23 cellular contexts compared by ENCODE assay signal in genomic region chr4:7420661-7421040, GRCh38. TPM values are rescaled to one million over a fixed set of nuclear protein-coding genes. Genes with fewer than 3 reads are reported as not detected.
A peak's percentile ranks its signal among the peaks of the same experiment; 100 is the strongest.
DNase-seq lines count a peak whose midpoint lies in the region; TF ChIP-seq lines count a peak whose summit lies in the region.
"Had no signal": no experiment of that assay in that cellular context is flagged by ENCODE, and none has a peak within 500 bp of the region (broad histone marks: within the 10 kb centered on the region; RNA-seq: fewer than 3 reads in every experiment).

No MANE protein-coding gene starts in this region.

- H3K4me1 Mint-ChIP-seq in activated CD4-positive, alpha-beta memory T cell treated with anti-CD3 and anti-CD28 coated beads for 36 hours (ENCODE audit: low read depth): no peaks in the 10 kb centered on the region
- H3K4me1 Mint-ChIP-seq in activated CD4-positive, alpha-beta memory T cell treated with anti-CD3 and anti-CD28 coated beads, Interleukin-2, amount 10 ng/mL, durations not matched to agents 7 days and 5 days: no peaks in the 10 kb centered on the region
- H3K4me1 Mint-ChIP-seq: memory B cell; naive thymus-derived CD4-positive, alpha-beta T cell had no signal

- CTCF ChIA-PET in activated CD4-positive, alpha-beta memory T cell treated with anti-CD3 and anti-CD28 coated beads for 36 hours (lab: Charles Lee): no interaction called here
- CTCF ChIA-PET in activated CD4-positive, alpha-beta memory T cell treated with anti-CD3 and anti-CD28 coated beads, Interleukin-2, amount 10 ng/mL, durations not matched to agents 7 days and 5 days (lab: Charles Lee): no interaction called here

- no peak for TF ChIP-seq CTCF in dorsolateral prefrontal cortex (IDR thresholded peaks at IDR 0.05 in 54 of 56, conservative IDR thresholded peaks at IDR 0.05 in 2 of 56; ENCODE audit: low read depth in 1 of 56, partially characterized antibody in 56 of 56)

- H3K27me3 Mint-ChIP-seq in activated CD4-positive, alpha-beta memory T cell treated with anti-CD3 and anti-CD28 coated beads for 36 hours: peaks cover 10% of the 10 kb centered on the region
- no peaks in the 10 kb centered on the region for H3K27me3 Mint-ChIP-seq in activated CD4-positive, alpha-beta memory T cell treated with anti-CD3 and anti-CD28 coated beads, Interleukin-2, amount 10 ng/mL, durations not matched to agents 7 days and 5 days
- H3K27me3 Mint-ChIP-seq: memory B cell had no signal

- POLR2A ChIA-PET in activated CD4-positive, alpha-beta memory T cell treated with anti-CD3 and anti-CD28 coated beads for 36 hours (lab: Charles Lee): no interaction called here
- POLR2A ChIA-PET in activated CD4-positive, alpha-beta memory T cell treated with anti-CD3 and anti-CD28 coated beads, Interleukin-2, amount 10 ng/mL, durations not matched to agents 7 days and 5 days (lab: Charles Lee): no interaction called here

- H3K4me3 ChIP-seq in dorsolateral prefrontal cortex: no peak overlapping the region
- H3K4me3 ChIP-seq: cardiac muscle cell, esophagus squamous epithelium had no signal

- no peak overlapping the region for H3K4me3 Mint-ChIP-seq in activated CD4-positive, alpha-beta memory T cell treated with anti-CD3 and anti-CD28 coated beads for 36 hours
- no peak overlapping the region for H3K4me3 Mint-ChIP-seq in activated CD4-positive, alpha-beta memory T cell treated with anti-CD3 and anti-CD28 coated beads, Interleukin-2, amount 10 ng/mL, durations not matched to agents 7 days and 5 days
- H3K4me3 Mint-ChIP-seq: activated CD8-positive, alpha-beta T cell treated with anti-CD3 and anti-CD28 coated beads, Interleukin-2, amount 10 ng/mL, durations not matched to agents 7 days and 5 days; activated T-helper 1 cell treated with anti-CD3 and anti-CD28 coated beads, Interleukin-12 subunit alpha, Interleukin-12 subunit beta, Interleukin-2, Interleukin-4 antibody, amounts not matched to agents 30 ng/mL and 10 ng/mL and 1 ng/mL, durations not matched to agents 14 hours and 24 hours and 36 hours; memory B cell; naive thymus-derived CD4-positive, alpha-beta T cell had no signal

- peak; percentile 3 for DNase-seq in activated CD4-positive, alpha-beta memory T cell treated with anti-CD3 and anti-CD28 coated beads for 36 hours
- DNase-seq in activated CD4-positive, alpha-beta memory T cell treated with anti-CD3 and anti-CD28 coated beads, Interleukin-2, amount 10 ng/mL, durations not matched to agents 7 days and 5 days: no peak
- DNase-seq in NCI-H2029 treated with DMSO at 0.1 percent for 48 hours (lab: John Stamatoyannopoulos, UW): peak; percentile 27
- peak in 6 of 10 donors; percentile 10 to 46 (median 37) for DNase-seq in dorsolateral prefrontal cortex
- peak; percentile 78 for DNase-seq in posterior vena cava (ENCODE audit: low spot score)
- no peak for DNase-seq in GDM1 (lab: John Stamatoyannopoulos, UW)
- DNase-seq in germinal center (ENCODE audit: low spot score): no peak
- no peak for DNase-seq in stimulated activated CD4-positive, alpha-beta T cell treated with anti-CD3 and anti-CD28 coated beads, Interleukin-2, amount 100 ng/mL, for 48 hours
- DNase-seq: activated CD8-positive, alpha-beta T cell treated with anti-CD3 and anti-CD28 coated beads, Interleukin-2, amount 10 ng/mL, durations not matched to agents 7 days and 5 days; DMS 273 treated with DMSO at 0.1 percent for 48 hours; effector CD4-positive, alpha-beta T cell; esophagus squamous epithelium; Karpas-422; NCI-H1105 treated with DMSO at 0.1 percent for 48 hours; NCI-H2227 treated with DMSO at 0.1 percent for 48 hours; stimulated activated CD4-positive, alpha-beta T cell treated with anti-CD3 and anti-CD28 coated beads, Interleukin-12 subunit alpha, Interleukin-12 subunit beta, amount 100 ng/mL, for 4 hours had no signal

- H3K36me3 Mint-ChIP-seq in activated CD4-positive, alpha-beta memory T cell treated with anti-CD3 and anti-CD28 coated beads for 36 hours: no peaks in the 10 kb centered on the region
- H3K36me3 Mint-ChIP-seq in activated CD4-positive, alpha-beta memory T cell treated with anti-CD3 and anti-CD28 coated beads, Interleukin-2, amount 10 ng/mL, durations not matched to agents 7 days and 5 days (ENCODE audit: low read depth): no peaks in the 10 kb centered on the region
- H3K36me3 Mint-ChIP-seq: memory B cell; naive thymus-derived CD4-positive, alpha-beta T cell had no signal

- H3K27ac ChIP-seq in dorsolateral prefrontal cortex: no peak overlapping the region
- H3K27ac ChIP-seq: cardiac muscle cell, esophagus squamous epithelium, RWPE1 had no signal

- H3K27me3 ChIP-seq in dorsolateral prefrontal cortex: no peaks in the 10 kb centered on the region
- H3K27me3 ChIP-seq: cardiac muscle cell had no signal

- intact Hi-C loops in activated CD4-positive, alpha-beta memory T cell treated with anti-CD3 and anti-CD28 coated beads for 36 hours (cut with micrococcal nuclease): no loop called here
- intact Hi-C loops in dorsolateral prefrontal cortex (cut with DNase I): no loop called here
- intact Hi-C loops in posterior vena cava (cut with DNase I): no loop called here

- H3K27ac Mint-ChIP-seq in activated CD4-positive, alpha-beta memory T cell treated with anti-CD3 and anti-CD28 coated beads for 36 hours: no peak overlapping the region
- H3K27ac Mint-ChIP-seq in activated CD4-positive, alpha-beta memory T cell treated with anti-CD3 and anti-CD28 coated beads, Interleukin-2, amount 10 ng/mL, durations not matched to agents 7 days and 5 days: no peak overlapping the region
- H3K27ac Mint-ChIP-seq: activated CD8-positive, alpha-beta T cell treated with anti-CD3 and anti-CD28 coated beads, Interleukin-2, amount 10 ng/mL, durations not matched to agents 7 days and 5 days; activated T-helper 1 cell treated with anti-CD3 and anti-CD28 coated beads, Interleukin-12 subunit alpha, Interleukin-12 subunit beta, Interleukin-2, Interleukin-4 antibody, amounts not matched to agents 30 ng/mL and 10 ng/mL and 1 ng/mL, durations not matched to agents 14 hours and 24 hours and 36 hours; memory B cell; naive thymus-derived CD4-positive, alpha-beta T cell had no signal

- peaks cover 15% of the 10 kb centered on the region for H3K9me3 Mint-ChIP-seq in activated CD4-positive, alpha-beta memory T cell treated with anti-CD3 and anti-CD28 coated beads for 36 hours
- peaks cover 10% of the 10 kb centered on the region for H3K9me3 Mint-ChIP-seq in activated CD4-positive, alpha-beta memory T cell treated with anti-CD3 and anti-CD28 coated beads, Interleukin-2, amount 10 ng/mL, durations not matched to agents 7 days and 5 days

RNA-seq across cellular contexts. Expression of gene PSAPL1, which starts 14.1 kb away (rescaled TPM):
- total RNA-seq in activated CD4-positive, alpha-beta memory T cell treated with anti-CD3 and anti-CD28 coated beads for 36 hours: not detected
- not detected for total RNA-seq in activated CD4-positive, alpha-beta memory T cell treated with anti-CD3 and anti-CD28 coated beads, Interleukin-2, amount 10 ng/mL, durations not matched to agents 7 days and 5 days
- total RNA-seq in dorsolateral prefrontal cortex: not detected
- not detected for total RNA-seq in posterior vena cava
- total RNA-seq: A673; activated CD8-positive, alpha-beta T cell treated with anti-CD3 and anti-CD28 coated beads, Interleukin-2, amount 10 ng/mL, durations not matched to agents 7 days and 5 days; activated T-helper 1 cell treated with anti-CD3 and anti-CD28 coated beads, Interleukin-12 subunit alpha, Interleukin-12 subunit beta, Interleukin-2, Interleukin-4 antibody, amounts not matched to agents 30 ng/mL and 10 ng/mL and 1 ng/mL, durations not matched to agents 14 hours and 24 hours and 36 hours; naive thymus-derived CD4-positive, alpha-beta T cell; pulmonary artery endothelial cell had no signal

Comparison
In these comparisons a context has a peak if more than half of its experiments do, and no peak if none do; other contexts are left out.
1. DNase-seq: peak in activated CD4-positive, alpha-beta memory T cell treated with anti-CD3 and anti-CD28 coated beads for 36 hours (single experiment), NCI-H2029 treated with DMSO at 0.1 percent for 48 hours (single experiment), dorsolateral prefrontal cortex (6 of 10) and posterior vena cava (single experiment); none in activated CD4-positive, alpha-beta memory T cell treated with anti-CD3 and anti-CD28 coated beads, Interleukin-2, amount 10 ng/mL, durations not matched to agents 7 days and 5 days (single experiment), GDM1 (single experiment), germinal center (single experiment) and stimulated activated CD4-positive, alpha-beta T cell treated with anti-CD3 and anti-CD28 coated beads, Interleukin-2, amount 100 ng/mL, for 48 hours (0 of 2).